15 cellular contexts compared by ENCODE assay signal in genomic region chr14:52455291-52456088, GRCh38.
DNase-seq lines count a peak whose midpoint lies in the region; ATAC-seq, FAIRE-seq and TF ChIP-seq lines count a peak whose summit lies in the region.
"Had no signal": no experiment of that assay in that cellular context is flagged by ENCODE, and none has a peak within 500 bp of the region (broad histone marks: within the 10 kb centered on the region; RNA-seq: fewer than 3 reads in every experiment).

No MANE protein-coding gene starts in this region.

- DNase-seq in AG08395 (ENCODE audit: low spot score) (peak; percentile 30), HT1080 (ENCODE audit: low read depth) (peak; percentile 63), chondrocyte (ENCODE audit: low spot score) (no peak), mesenchymal stem cell (peak; percentile 70), T-helper 9 cell (no peak), kidney (no peak), left lung (no peak), left colon (no peak)
- DNase-seq: amygdala; C1 segment of cervical spinal cord; effector memory CD4-positive, alpha-beta T cell; NCI-H1417 treated with DMSO at 0.1 percent for 48 hours; NCI-H524; stimulated activated CD4-positive, alpha-beta T cell treated with anti-CD3 and anti-CD28 coated beads, Interleukin-2, amount 100 ng/mL, for 24 hours had no signal

- TF ChIP-seq CTCF in chondrocyte (IDR thresholded peaks at IDR 0.05) (no peak), kidney (IDR thresholded peaks at IDR 0.05; ENCODE audit: borderline replicate concordance, extremely low read depth, insufficient read depth) (no peak), left lung (IDR thresholded peaks at IDR 0.05) (no peak)

- ATAC-seq in left lung = no peak
- ATAC-seq in left colon = no peak

- peaks cover 50% of the 10 kb centered on the region for H3K4me1 Mint-ChIP-seq in chondrocyte (ENCODE audit: low read depth)

- H4K91ac ChIP-seq in mesenchymal stem cell (ENCODE audit: low read length) = no peak overlapping the region

- H3K9me3 Mint-ChIP-seq in chondrocyte (ENCODE audit: low read depth) = peaks cover 3% of the 10 kb centered on the region

- no peak overlapping the region for H3K4ac ChIP-seq in mesenchymal stem cell (ENCODE audit: low read depth in 1 of 2, low read length in 2 of 2)

- H2BK5ac ChIP-seq in mesenchymal stem cell (ENCODE audit: low read depth, low read length, poor library complexity, severe bottlenecking) = no peak overlapping the region

- no peaks in the 10 kb centered on the region for H3K79me1 ChIP-seq in mesenchymal stem cell (replicated peaks; ENCODE audit: low read length, poor library complexity, severe bottlenecking)

- no peak for FAIRE-seq in kidney (lab: Jason Lieb, UNC)
- FAIRE-seq: TTC549 had no signal

- H3K9ac ChIP-seq in mesenchymal stem cell (ENCODE audit: low read length) = no peak overlapping the region
- H3K9ac ChIP-seq in kidney (ENCODE audit: low read length in 2 of 2) = no peak overlapping the region

- WGBS in mesenchymal stem cell = no CpG with 5 or more reads among the region's 3 CpGs

- H3K4me3 Mint-ChIP-seq in chondrocyte (ENCODE audit: unreplicated experiment) = no peak overlapping the region

- H3K27me3 Mint-ChIP-seq in chondrocyte (ENCODE audit: low read depth) = no peaks in the 10 kb centered on the region

- H3K27ac ChIP-seq in mesenchymal stem cell (ENCODE audit: low read length, poor library complexity, severe bottlenecking) (no peak overlapping the region), kidney (ENCODE audit: low read depth in 2 of 2, low read length in 2 of 2) (no peak overlapping the region), left lung (peak overlapping the region in 1 of 2 donors; percentile 7)

- no peak overlapping the region for H2AK5ac ChIP-seq in mesenchymal stem cell (ENCODE audit: low read length, severe bottlenecking)

- H2BK15ac ChIP-seq in mesenchymal stem cell (ENCODE audit: low read depth, poor library complexity, severe bottlenecking) = no peak overlapping the region

- no peaks in the 10 kb centered on the region for H3K9me3 ChIP-seq in mesenchymal stem cell (ENCODE audit: control insufficient read depth, low read length)
- no peaks in the 10 kb centered on the region for H3K9me3 ChIP-seq in kidney (ENCODE audit: control insufficient read depth in 1 of 2, low read length in 2 of 2)
- no peaks in the 10 kb centered on the region for H3K9me3 ChIP-seq in left lung

- intact Hi-C loops in kidney (cut with DNase I) = no loop called here
- intact Hi-C loops in left lung (cut with DNase I) = no loop called here
- intact Hi-C loops in left colon (cut with DNase I, micrococcal nuclease) = no loop called here

- no peak overlapping the region for H4K8ac ChIP-seq in mesenchymal stem cell (ENCODE audit: low read length)

- H3K18ac ChIP-seq in mesenchymal stem cell (ENCODE audit: low read depth in 1 of 2, low read length in 2 of 2) = peak overlapping the region in 1 of 2 experiments; percentile 1

- H3K27ac Mint-ChIP-seq in chondrocyte (ENCODE audit: unreplicated experiment) = peak overlapping the region; percentile 84

- H3K23ac ChIP-seq in mesenchymal stem cell (ENCODE audit: low read length in 2 of 2) = no peak overlapping the region

- no peak overlapping the region for H2AFZ ChIP-seq in mesenchymal stem cell (ENCODE audit: low read depth, low read length)

- no peaks in the 10 kb centered on the region for H3K36me3 ChIP-seq in mesenchymal stem cell (ENCODE audit: control insufficient read depth in 1 of 2, insufficient read depth in 2 of 2, low read depth in 1 of 2, low read length in 2 of 2)
- H3K36me3 ChIP-seq in kidney (ENCODE audit: control insufficient read depth in 1 of 2, insufficient read depth in 2 of 2, low read length in 2 of 2) = no peaks in the 10 kb centered on the region
- H3K36me3 ChIP-seq in left lung = no peaks in the 10 kb centered on the region

- H3K4me1 ChIP-seq in mesenchymal stem cell (ENCODE audit: control insufficient read depth, insufficient read depth, low read depth, low read length) = no peaks in the 10 kb centered on the region
- no peaks in the 10 kb centered on the region for H3K4me1 ChIP-seq in kidney (ENCODE audit: control insufficient read depth in 1 of 2, insufficient read depth in 1 of 2, low read depth in 1 of 2, low read length in 2 of 2)
- H3K4me1 ChIP-seq in left lung = peaks cover 4 to 6% of the 10 kb centered on the region in 2 donors

- H3K4me3 ChIP-seq in mesenchymal stem cell (ENCODE audit: insufficient read depth in 1 of 2, low read depth in 1 of 2, low read length in 2 of 2) (no peak overlapping the region), kidney (ENCODE audit: low read length in 2 of 2) (no peak overlapping the region), left lung (no peak overlapping the region)

- peaks cover 4% of the 10 kb centered on the region for H3K36me3 Mint-ChIP-seq in chondrocyte (ENCODE audit: low read depth)

- H2BK120ac ChIP-seq in mesenchymal stem cell (ENCODE audit: low read depth, low read length) = no peak overlapping the region

- H3K27me3 ChIP-seq in mesenchymal stem cell (ENCODE audit: control insufficient read depth in 1 of 2, insufficient read depth in 1 of 2, low read length in 2 of 2) (no peaks in the 10 kb centered on the region), left lung (no peaks in the 10 kb centered on the region)

- no peak overlapping the region for H2BK12ac ChIP-seq in mesenchymal stem cell (ENCODE audit: low read length in 2 of 2)

- H3K4me2 ChIP-seq in mesenchymal stem cell (ENCODE audit: low read length, poor library complexity, severe bottlenecking) = no peak overlapping the region

- H3K14ac ChIP-seq in mesenchymal stem cell (ENCODE audit: low read length in 2 of 2) = no peak overlapping the region

Comparison
In these comparisons a context has a peak if more than half of its experiments do, and no peak if none do; other contexts are left out.
1. DNase-seq: peak in AG08395 (single experiment), HT1080 (single experiment) and mesenchymal stem cell (single experiment); none in chondrocyte (single experiment), T-helper 9 cell (single experiment), kidney (single experiment), left lung (0 of 2) and left colon (0 of 2).